In genomic region chr2:111235192-111235591, GRCh38 we compare ENCODE assay signal across 17 cellular contexts.
"Had no signal": no experiment of that assay in that cellular context is flagged by ENCODE, and none has a peak within 500 bp of the region (broad histone marks: within the 10 kb centered on the region; RNA-seq: fewer than 3 reads in every experiment).

No MANE protein-coding gene starts in this region.

- H3K9me3 Mint-ChIP-seq: activated T-helper 17 cell treated with anti-CD3 and anti-CD28 coated beads, Interleukin-2, amount 50 U/mL, for 72 hours had no signal

- H3K4me3 Mint-ChIP-seq: activated B cell treated with CpG ODN at 0.5 μM for 24 hours; activated T-helper 17 cell treated with anti-CD3 and anti-CD28 coated beads, Interleukin-2, amount 50 U/mL, for 72 hours; natural killer cell treated with Interleukin-12 subunit alpha and Interleukin-12 subunit beta and Interleukin-15 and Interleukin-18, amount 100 ng/mL, for 72 hours; stimulated activated naive CD8-positive, alpha-beta T cell treated with anti-CD3 and anti-CD28 coated beads, Interleukin-15, Interleukin-2, amounts not matched to agents 100 ng/mL and 50 ng/mL, for 24 hours had no signal

- H3K27me3 Mint-ChIP-seq: activated B cell treated with CpG ODN at 0.5 μM for 24 hours; activated T-helper 17 cell treated with anti-CD3 and anti-CD28 coated beads, Interleukin-2, amount 50 U/mL, for 72 hours; natural killer cell treated with Interleukin-12 subunit alpha and Interleukin-12 subunit beta and Interleukin-15 and Interleukin-18, amount 100 ng/mL, for 72 hours had no signal

- DNase-seq: activated B cell treated with CpG ODN at 0.5 μM for 24 hours; activated naive CD4-positive, alpha-beta T cell treated with Interleukin-2 at 50 U/mL for 16 hours; anterior cingulate cortex; brain microvascular endothelial cell; cerebellar nuclear complex; kidney glomerular epithelial cell; mesendoderm; nucleus accumbens; stimulated activated CD4-positive, alpha-beta T cell treated with anti-CD3 and anti-CD28 coated beads, Interleukin-15, amount 100 ng/mL, for 24 hours; stimulated activated CD4-positive, alpha-beta T cell treated with anti-CD3 and anti-CD28 coated beads, Interleukin-4, amount 100 ng/mL, for 24 hours; T-helper 2 cell; upper lobe of right lung had no signal

- H3K4me1 Mint-ChIP-seq: activated B cell treated with CpG ODN at 0.5 μM for 24 hours; activated T-helper 17 cell treated with anti-CD3 and anti-CD28 coated beads, Interleukin-2, amount 50 U/mL, for 72 hours had no signal

- H3K27ac Mint-ChIP-seq: activated B cell treated with CpG ODN at 0.5 μM for 24 hours; activated T-helper 17 cell treated with anti-CD3 and anti-CD28 coated beads, Interleukin-2, amount 50 U/mL, for 72 hours; natural killer cell treated with Interleukin-12 subunit alpha and Interleukin-12 subunit beta and Interleukin-15 and Interleukin-18, amount 100 ng/mL, for 72 hours; progenitor cell of endocrine pancreas; stimulated activated naive CD8-positive, alpha-beta T cell treated with anti-CD3 and anti-CD28 coated beads, Interleukin-15, Interleukin-2, amounts not matched to agents 100 ng/mL and 50 ng/mL, for 24 hours had no signal

- H3K4me3 ChIP-seq: skin epidermis, upper lobe of right lung had no signal
